35 cellular contexts compared by ENCODE assay signal in the genomic region with DNA sequence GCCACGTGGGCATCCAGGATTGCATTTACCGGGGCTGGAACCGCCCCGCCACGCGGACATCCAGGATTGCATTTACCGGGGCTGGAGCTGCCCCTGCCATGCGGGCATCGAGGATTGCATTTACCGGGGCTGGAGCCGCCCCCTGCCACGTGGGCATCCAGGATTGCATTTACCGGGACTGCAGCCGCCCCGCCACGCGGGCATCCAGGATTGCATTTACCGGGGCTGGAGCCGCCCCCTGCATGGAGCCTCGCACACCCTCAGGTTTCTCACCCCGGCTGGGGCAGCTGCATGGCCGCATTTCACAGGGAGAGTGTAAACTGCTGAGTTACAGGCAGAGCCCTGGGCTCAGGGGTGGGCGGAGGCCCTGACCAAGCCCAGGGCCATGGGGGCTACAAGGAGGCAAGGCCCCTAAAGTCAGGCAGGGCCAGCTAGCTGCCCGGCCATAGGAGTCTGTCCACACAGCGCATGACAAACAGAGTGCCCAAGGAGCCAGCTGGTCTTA.
"Had no signal": no experiment of that assay in that cellular context is flagged by ENCODE, and none has a peak within 500 bp of the region (broad histone marks: within the 10 kb centered on the region; RNA-seq: fewer than 3 reads in every experiment).

No MANE protein-coding gene starts in this region.

- H3K27ac ChIP-seq: KMS-11 had no signal

- H3K36me3 ChIP-seq: MG63 had no signal

- H3K9ac ChIP-seq: KMS-11 had no signal

- H3K4me2 ChIP-seq: KMS-11 had no signal

- H3K9me3 ChIP-seq: MG63 had no signal

- DNase-seq: Karpas-422, Kasumi-1, MG63, MM.1S, NCI-H1048, NCI-H1092, NCI-H1092 treated with DMSO at 0.1 percent for 48 hours, NCI-H1105, NCI-H1105 treated with DMSO at 0.1 percent for 48 hours, NCI-H1417, NCI-H1417 treated with DMSO at 0.1 percent for 48 hours, NCI-H1436, NCI-H1436 treated with DMSO at 0.1 percent for 48 hours, NCI-H146, NCI-H1694, NCI-H1694 treated with DMSO at 0.1 percent for 48 hours, NCI-H187, NCI-H187 treated with DMSO at 0.1 percent for 48 hours, NCI-H1930, NCI-H2029, NCI-H2029 treated with DMSO at 0.1 percent for 48 hours, NCI-H2081, NCI-H2081 treated with DMSO at 0.1 percent for 48 hours, NCI-H2107, NCI-H2171, NCI-H2171 treated with DMSO at 0.1 percent for 48 hours, NCI-H2227 treated with DMSO at 0.1 percent for 48 hours, NCI-H226, NCI-H345, NCI-H446, NCI-H446 treated with DMSO at 0.1 percent for 48 hours, NCI-H510A, NCI-H510A treated with DMSO at 0.1 percent for 48 hours, NCI-H524 had no signal

- H3K4me3 ChIP-seq: MG63 had no signal

- H3K27me3 ChIP-seq: MG63 had no signal
